10 cellular contexts compared by ENCODE assay signal in genomic region chr5:158384535-158385421, GRCh38.
DNase-seq lines count a peak whose midpoint lies in the region; ATAC-seq lines count a peak whose summit lies in the region.
"Had no signal": no experiment of that assay in that cellular context is flagged by ENCODE, and none has a peak within 500 bp of the region (broad histone marks: within the 10 kb centered on the region; RNA-seq: fewer than 3 reads in every experiment).

No MANE protein-coding gene starts in this region.

- CTCF ChIA-PET in CD4-positive, alpha-beta memory T cell (lab: Charles Lee; ENCODE audit: partially characterized antibody) = no interaction called here

- DNase-seq in stimulated activated naive CD8-positive, alpha-beta T cell treated with anti-CD3 and anti-CD28 coated beads, Interleukin-15, Interleukin-2, amounts not matched to agents 100 U/mL and 50 U/mL, for 24 hours = no peak
- DNase-seq in SW480 (ENCODE audit: low spot score) (peak; percentile 22), foreskin melanocyte (peak; percentile 70), aorta (peak; percentile 69 to 75), DMS 273 treated with DMSO at 0.1 percent for 48 hours (lab: John Stamatoyannopoulos, UW) (no peak)
- DNase-seq in CD4-positive, alpha-beta memory T cell = no peak
- DNase-seq: naive thymus-derived CD8-positive, alpha-beta T cell; NCI-H2081 treated with DMSO at 0.1 percent for 48 hours had no signal

- peaks cover 0 to 4% of the 10 kb centered on the region in 2 donors for H3K4me1 ChIP-seq in aorta (ENCODE audit: control insufficient read depth in 1 of 2, insufficient read depth in 2 of 2, low read length in 2 of 2)
- H3K4me1 ChIP-seq in CD4-positive, alpha-beta memory T cell (ENCODE audit: insufficient read depth, low read length) = no peaks in the 10 kb centered on the region

- no peak for ATAC-seq in stimulated activated naive CD8-positive, alpha-beta T cell treated with anti-CD3 and anti-CD28 coated beads, Interleukin-15, Interleukin-2, amounts not matched to agents 100 U/mL and 50 U/mL, for 24 hours
- no peak for ATAC-seq in aorta (ENCODE audit: low FRiP score)
- ATAC-seq in GM18909 (IDR thresholded peaks at IDR 0.05; ENCODE audit: poor library complexity, unreplicated experiment) = no peak
- ATAC-seq: naive thymus-derived CD8-positive, alpha-beta T cell had no signal

- H3K27ac Mint-ChIP-seq in stimulated activated naive CD8-positive, alpha-beta T cell treated with anti-CD3 and anti-CD28 coated beads, Interleukin-15, Interleukin-2, amounts not matched to agents 100 ng/mL and 50 ng/mL, for 24 hours = peak overlapping the region; percentile 4
- no peak overlapping the region for H3K27ac Mint-ChIP-seq in CD4-positive, alpha-beta memory T cell
- H3K27ac Mint-ChIP-seq: naive thymus-derived CD8-positive, alpha-beta T cell had no signal

- peak overlapping the region; percentile 37 to 73 for H3K27ac ChIP-seq in aorta (ENCODE audit: low read depth in 1 of 2, low read length in 2 of 2)
- no peak overlapping the region for H3K27ac ChIP-seq in CD4-positive, alpha-beta memory T cell (ENCODE audit: low read depth, low read length)

- peaks cover 11% of the 10 kb centered on the region for H3K4me1 Mint-ChIP-seq in stimulated activated naive CD8-positive, alpha-beta T cell treated with anti-CD3 and anti-CD28 coated beads, Interleukin-15, Interleukin-2, amounts not matched to agents 100 ng/mL and 50 ng/mL, for 24 hours (ENCODE audit: low read depth)
- H3K4me1 Mint-ChIP-seq in CD4-positive, alpha-beta memory T cell = no peaks in the 10 kb centered on the region

- no peaks in the 10 kb centered on the region for H3K9me3 ChIP-seq in aorta (ENCODE audit: control insufficient read depth, low read length)
- no peaks in the 10 kb centered on the region for H3K9me3 ChIP-seq in CD4-positive, alpha-beta memory T cell (ENCODE audit: control insufficient read depth in 1 of 2, low read length in 2 of 2)

- WGBS in aorta, 2 donors = 34 to 41% methylated on average over 1 of the region's 1 CpG

- no peaks in the 10 kb centered on the region for H3K36me3 ChIP-seq in aorta (ENCODE audit: control insufficient read depth in 1 of 2, insufficient read depth in 2 of 2, low read length in 1 of 2)
- no peaks in the 10 kb centered on the region for H3K36me3 ChIP-seq in CD4-positive, alpha-beta memory T cell (ENCODE audit: insufficient read depth, low read length)

- peaks cover 4% of the 10 kb centered on the region for H3K9me3 Mint-ChIP-seq in stimulated activated naive CD8-positive, alpha-beta T cell treated with anti-CD3 and anti-CD28 coated beads, Interleukin-15, Interleukin-2, amounts not matched to agents 100 ng/mL and 50 ng/mL, for 24 hours
- peaks cover 0 to 16% (median 5%) of the 10 kb centered on the region in 8 donors for H3K9me3 Mint-ChIP-seq in CD4-positive, alpha-beta memory T cell

- H3K4me3 ChIP-seq in aorta (ENCODE audit: low read length in 2 of 2) = no peak overlapping the region
- no peak overlapping the region for H3K4me3 ChIP-seq in CD4-positive, alpha-beta memory T cell (ENCODE audit: low read length in 2 of 2)

- H3K4me3 Mint-ChIP-seq in stimulated activated naive CD8-positive, alpha-beta T cell treated with anti-CD3 and anti-CD28 coated beads, Interleukin-15, Interleukin-2, amounts not matched to agents 100 ng/mL and 50 ng/mL, for 24 hours = no peak overlapping the region
- H3K4me3 Mint-ChIP-seq in CD4-positive, alpha-beta memory T cell = no peak overlapping the region
- H3K4me3 Mint-ChIP-seq: naive thymus-derived CD8-positive, alpha-beta T cell had no signal

- no peaks in the 10 kb centered on the region for H3K36me3 Mint-ChIP-seq in stimulated activated naive CD8-positive, alpha-beta T cell treated with anti-CD3 and anti-CD28 coated beads, Interleukin-15, Interleukin-2, amounts not matched to agents 100 ng/mL and 50 ng/mL, for 24 hours (ENCODE audit: low read depth)
- no peaks in the 10 kb centered on the region for H3K36me3 Mint-ChIP-seq in CD4-positive, alpha-beta memory T cell

- POLR2A ChIA-PET in CD4-positive, alpha-beta memory T cell (lab: Charles Lee; ENCODE audit: partially characterized antibody) = no interaction called here

- peaks cover 3% of the 10 kb centered on the region for H3K27me3 Mint-ChIP-seq in stimulated activated naive CD8-positive, alpha-beta T cell treated with anti-CD3 and anti-CD28 coated beads, Interleukin-15, Interleukin-2, amounts not matched to agents 100 ng/mL and 50 ng/mL, for 24 hours
- peaks cover 3 to 5% of the 10 kb centered on the region in 2 donors for H3K27me3 Mint-ChIP-seq in CD4-positive, alpha-beta memory T cell
- H3K27me3 Mint-ChIP-seq: naive thymus-derived CD8-positive, alpha-beta T cell had no signal

- intact Hi-C loops in aorta (cut with DNase I) = no loop called here
- intact Hi-C loops in CD4-positive, alpha-beta memory T cell (cut with micrococcal nuclease) = no loop called here

- H3K27me3 ChIP-seq in aorta (ENCODE audit: control insufficient read depth in 1 of 2, insufficient read depth in 2 of 2, low read length in 1 of 2) = no peaks in the 10 kb centered on the region
- H3K27me3 ChIP-seq in CD4-positive, alpha-beta memory T cell (ENCODE audit: insufficient read depth, low read length) = no peaks in the 10 kb centered on the region

Comparison
In these comparisons a context has a peak if more than half of its experiments do, and no peak if none do; other contexts are left out.
1. DNase-seq: peak in SW480 (single experiment), foreskin melanocyte (single experiment) and aorta (2 of 2); none in stimulated activated naive CD8-positive, alpha-beta T cell treated with anti-CD3 and anti-CD28 coated beads, Interleukin-15, Interleukin-2, amounts not matched to agents 100 U/mL and 50 U/mL, for 24 hours (single experiment), CD4-positive, alpha-beta memory T cell (0 of 5) and DMS 273 treated with DMSO at 0.1 percent for 48 hours (single experiment).